Comparison of ENCODE assay signal across 14 cellular contexts in the genomic region with DNA sequence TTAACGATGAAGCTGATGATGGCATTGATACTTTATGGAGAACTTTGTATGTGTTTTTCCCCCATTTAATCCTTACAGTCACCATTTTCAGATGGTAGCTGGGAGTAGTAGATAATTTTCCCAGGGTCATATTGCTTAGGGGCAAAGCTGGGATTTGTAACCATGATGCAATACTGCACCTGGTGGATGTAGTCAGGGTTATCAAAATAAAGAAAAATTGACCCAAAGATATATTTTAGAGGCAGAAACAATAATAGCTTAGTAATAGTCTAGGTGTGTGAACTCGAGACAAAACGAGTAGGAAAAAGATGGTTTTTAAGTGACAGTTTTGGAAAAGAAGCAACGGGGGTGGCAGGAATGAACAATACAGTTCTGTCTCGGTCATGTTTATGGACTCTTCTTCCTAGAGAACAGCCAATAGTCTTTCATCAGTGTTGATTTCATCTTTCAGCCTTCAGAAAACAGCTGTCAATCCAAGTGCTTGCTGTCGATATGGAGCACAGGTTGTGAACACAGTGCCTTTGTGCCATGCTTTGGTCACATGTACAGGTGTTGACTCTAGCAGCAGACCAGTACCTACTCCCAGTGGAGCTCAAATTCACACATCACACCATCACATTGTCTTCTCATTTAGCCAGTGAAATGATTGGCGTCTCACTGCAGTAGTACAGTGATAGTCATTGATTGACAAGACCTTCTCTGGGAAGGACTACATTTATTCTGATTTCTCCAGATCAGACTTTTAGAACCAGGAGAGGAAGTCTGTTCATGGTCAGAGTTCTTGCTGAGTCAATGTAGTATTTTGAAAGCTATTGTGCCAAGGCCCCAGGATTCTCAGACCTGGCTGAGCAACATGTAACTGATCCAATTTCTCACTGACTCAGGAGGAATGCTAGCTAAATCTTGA.
DNase-seq lines count a peak whose midpoint lies in the region; ATAC-seq and TF ChIP-seq lines count a peak whose summit lies in the region.
"Had no signal": no experiment of that assay in that cellular context is flagged by ENCODE, and none has a peak within 500 bp of the region (broad histone marks: within the 10 kb centered on the region; RNA-seq: fewer than 3 reads in every experiment).

No MANE protein-coding gene starts in this region.

- H4K20me1 ChIP-seq in BLaER1 (peaks cover 99% of the 10 kb centered on the region), neural cell (ENCODE audit: insufficient read depth) (no peaks in the 10 kb centered on the region)

- H3K4me1 Mint-ChIP-seq in T-helper 17 cell, result peaks cover 2% of the 10 kb centered on the region

- peaks cover 49% of the 10 kb centered on the region for H3K79me2 ChIP-seq in neural cell (replicated peaks; ENCODE audit: insufficient read depth, low read length)

- H3K9me3 ChIP-seq in BLaER1 (no peaks in the 10 kb centered on the region), neural cell (ENCODE audit: low read length) (no peaks in the 10 kb centered on the region), T-helper 17 cell (ENCODE audit: control insufficient read depth, low read length, poor library complexity, severe bottlenecking) (no peaks in the 10 kb centered on the region)

- H2AFZ ChIP-seq in neural cell (ENCODE audit: low read depth, low read length), result no peak overlapping the region

- H3K36me3 ChIP-seq in BLaER1 (peaks cover 21% of the 10 kb centered on the region), neural cell (ENCODE audit: insufficient read depth, low read length) (no peaks in the 10 kb centered on the region)

- TF ChIP-seq CTCF in NB4 (IDR thresholded peaks at IDR 0.05; ENCODE audit: low read depth, low read length) (no peak), choroid plexus epithelial cell (conservative IDR thresholded peaks at IDR 0.05; ENCODE audit: low read depth, low read length) (no peak), neural cell (IDR thresholded peaks at IDR 0.05; ENCODE audit: poor library complexity, severe bottlenecking) (no peak)

- no peak overlapping the region for H3K27ac ChIP-seq in BLaER1
- no peak overlapping the region for H3K27ac ChIP-seq in neural cell (ENCODE audit: low read length)
- H3K27ac ChIP-seq: C4-2B, KMS-11, VCaP had no signal

- TF ChIP-seq EP300 in neural cell (conservative IDR thresholded peaks at IDR 0.05; ENCODE audit: poor library complexity, severe bottlenecking), result peak; percentile 50

- H3F3A ChIP-seq in neural cell (ENCODE audit: insufficient read depth, low read length, poor library complexity, severe bottlenecking), result no peaks in the 10 kb centered on the region

- H3K4me3 Mint-ChIP-seq in T-helper 17 cell, result no peak overlapping the region
- H3K4me3 Mint-ChIP-seq: activated naive CD8-positive, alpha-beta T cell treated with anti-CD3 and anti-CD28 coated beads, Interleukin-2, amount 50 U/mL, for 24 hours had no signal

- no peaks in the 10 kb centered on the region for H3K36me3 Mint-ChIP-seq in T-helper 17 cell (ENCODE audit: low read depth)

- H3K4me2 ChIP-seq in BLaER1, result peak overlapping the region; percentile 29
- H3K4me2 ChIP-seq in neural cell (ENCODE audit: low read length), result no peak overlapping the region
- H3K4me2 ChIP-seq: KMS-11 had no signal

- no peak overlapping the region for H3K27ac Mint-ChIP-seq in T-helper 17 cell
- H3K27ac Mint-ChIP-seq: activated naive CD8-positive, alpha-beta T cell treated with anti-CD3 and anti-CD28 coated beads, Interleukin-2, amount 50 U/mL, for 24 hours had no signal

- TF ChIP-seq POLR2A in NB4 (IDR thresholded peaks at IDR 0.05; ENCODE audit: extremely low read depth, insufficient read length), result no peak

- peaks cover 51% of the 10 kb centered on the region for H3K4me1 ChIP-seq in BLaER1

- no peaks in the 10 kb centered on the region for H3K9me2 ChIP-seq in neural cell (ENCODE audit: insufficient read depth, low read length)

- H3K4me3 ChIP-seq in BLaER1, result no peak overlapping the region
- no peak overlapping the region for H3K4me3 ChIP-seq in NB4 (ENCODE audit: low read depth, low read length)
- no peak overlapping the region for H3K4me3 ChIP-seq in choroid plexus epithelial cell (ENCODE audit: low read depth, low read length)
- H3K4me3 ChIP-seq in neural cell (ENCODE audit: low read length), result peak overlapping the region; percentile 7

- peak; percentile 36 for DNase-seq in NB4 (ENCODE audit: low read depth)
- peak; percentile 79 for DNase-seq in choroid plexus epithelial cell (ENCODE audit: low read depth)
- no peak for DNase-seq in NCI-H1092 (lab: John Stamatoyannopoulos, UW)
- no peak for DNase-seq in T-helper 17 cell
- DNase-seq: activated CD8-positive, alpha-beta memory T cell treated with anti-CD3 and anti-CD28 coated beads, Interleukin-2, amount 50 U/mL, for 48 hours; activated naive CD8-positive, alpha-beta T cell treated with anti-CD3 and anti-CD28 coated beads, Interleukin-2, amount 50 U/mL, for 24 hours had no signal

- H3K27me3 ChIP-seq in BLaER1, result no peaks in the 10 kb centered on the region
- H3K27me3 ChIP-seq in neural cell (ENCODE audit: insufficient read depth, low read depth, low read length), result no peaks in the 10 kb centered on the region

- H3K9ac ChIP-seq in BLaER1 (no peak overlapping the region), neural cell (ENCODE audit: low read length) (no peak overlapping the region)
- H3K9ac ChIP-seq: KMS-11 had no signal

- no peak for ATAC-seq in GM21447 (IDR thresholded peaks at IDR 0.05; ENCODE audit: unreplicated experiment)
- ATAC-seq in T-helper 17 cell, result no peak
- no peak for ATAC-seq in HG03521 (IDR thresholded peaks at IDR 0.05; ENCODE audit: unreplicated experiment)
- ATAC-seq: activated naive CD8-positive, alpha-beta T cell treated with anti-CD3 and anti-CD28 coated beads, Interleukin-2, amount 50 U/mL, for 24 hours; HCT116 had no signal

- H3K27me3 Mint-ChIP-seq in T-helper 17 cell, result peaks cover 67% of the 10 kb centered on the region

- no peak for TF ChIP-seq RAD21 in neural cell (conservative IDR thresholded peaks at IDR 0.05)

TF ChIP-seq in neural cell, 6 proteins besides CTCF, POLR2A, EP300 and RAD21:
- TF ChIP-seq TAF1 (IDR thresholded peaks at IDR 0.05; ENCODE audit: low read depth) (no peak), SMC3 (conservative IDR thresholded peaks at IDR 0.05; ENCODE audit: poor library complexity) (no peak), MXI1 (conservative IDR thresholded peaks at IDR 0.05; ENCODE audit: poor library complexity, severe bottlenecking) (no peak), EZH2 (IDR thresholded peaks at IDR 0.05; ENCODE audit: borderline replicate concordance, insufficient read depth, low read length, poor library complexity, severe bottlenecking) (no peak), POLR2AphosphoS5 (IDR thresholded peaks at IDR 0.05) (no peak)
- TF ChIP-seq, protein P1, sequence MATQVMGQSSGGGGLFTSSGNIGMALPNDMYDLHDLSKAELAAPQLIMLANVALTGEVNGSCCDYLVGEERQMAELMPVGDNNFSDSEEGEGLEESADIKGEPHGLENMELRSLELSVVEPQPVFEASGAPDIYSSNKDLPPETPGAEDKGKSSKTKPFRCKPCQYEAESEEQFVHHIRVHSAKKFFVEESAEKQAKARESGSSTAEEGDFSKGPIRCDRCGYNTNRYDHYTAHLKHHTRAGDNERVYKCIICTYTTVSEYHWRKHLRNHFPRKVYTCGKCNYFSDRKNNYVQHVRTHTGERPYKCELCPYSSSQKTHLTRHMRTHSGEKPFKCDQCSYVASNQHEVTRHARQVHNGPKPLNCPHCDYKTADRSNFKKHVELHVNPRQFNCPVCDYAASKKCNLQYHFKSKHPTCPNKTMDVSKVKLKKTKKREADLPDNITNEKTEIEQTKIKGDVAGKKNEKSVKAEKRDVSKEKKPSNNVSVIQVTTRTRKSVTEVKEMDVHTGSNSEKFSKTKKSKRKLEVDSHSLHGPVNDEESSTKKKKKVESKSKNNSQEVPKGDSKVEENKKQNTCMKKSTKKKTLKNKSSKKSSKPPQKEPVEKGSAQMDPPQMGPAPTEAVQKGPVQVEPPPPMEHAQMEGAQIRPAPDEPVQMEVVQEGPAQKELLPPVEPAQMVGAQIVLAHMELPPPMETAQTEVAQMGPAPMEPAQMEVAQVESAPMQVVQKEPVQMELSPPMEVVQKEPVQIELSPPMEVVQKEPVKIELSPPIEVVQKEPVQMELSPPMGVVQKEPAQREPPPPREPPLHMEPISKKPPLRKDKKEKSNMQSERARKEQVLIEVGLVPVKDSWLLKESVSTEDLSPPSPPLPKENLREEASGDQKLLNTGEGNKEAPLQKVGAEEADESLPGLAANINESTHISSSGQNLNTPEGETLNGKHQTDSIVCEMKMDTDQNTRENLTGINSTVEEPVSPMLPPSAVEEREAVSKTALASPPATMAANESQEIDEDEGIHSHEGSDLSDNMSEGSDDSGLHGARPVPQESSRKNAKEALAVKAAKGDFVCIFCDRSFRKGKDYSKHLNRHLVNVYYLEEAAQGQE (IDR thresholded peaks at IDR 0.05; ENCODE audit: borderline replicate concordance), result no peak

Comparison
In these comparisons a context has a peak if more than half of its experiments do, and no peak if none do; other contexts are left out.
1. DNase-seq: peak in NB4 (single experiment) and choroid plexus epithelial cell (single experiment); none in NCI-H1092 (single experiment) and T-helper 17 cell (0 of 3).